In genomic region chr17:19411641-19412040, GRCh38 we compare ENCODE assay signal across 13 cellular contexts. TPM values are rescaled to one million over a fixed set of nuclear protein-coding genes. Genes with fewer than 3 reads are reported as not detected.
DNase-seq lines count a peak whose midpoint lies in the region; ATAC-seq and TF ChIP-seq lines count a peak whose summit lies in the region.
"Had no signal": no experiment of that assay in that cellular context is flagged by ENCODE, and none has a peak within 500 bp of the region (broad histone marks: within the 10 kb centered on the region; RNA-seq: fewer than 3 reads in every experiment).

No MANE protein-coding gene starts in this region.

- intact Hi-C loops in head of caudate nucleus (cut with DNase I) = no loop called here
- intact Hi-C loops in prostate gland (cut with DNase I) = loop anchor here (2.0 kb wide), 1 partner anchor 33 kb away; no protein-coding TSS in a partner anchor

- H3K9me3 ChIP-seq in prostate gland = no peaks in the 10 kb centered on the region
- H3K9me3 ChIP-seq: adrenal gland had no signal

- peak overlapping the region in 1 of 2 donors; percentile 20 for H3K27ac ChIP-seq in prostate gland
- H3K27ac ChIP-seq: adrenal gland had no signal

- ATAC-seq in GM21528 (IDR thresholded peaks at IDR 0.05; ENCODE audit: low FRiP score, unreplicated experiment) = no peak
- no peak for ATAC-seq in HG02970 (IDR thresholded peaks at IDR 0.05; ENCODE audit: low FRiP score, unreplicated experiment)
- ATAC-seq: activated CD4-positive, alpha-beta T cell treated with anti-CD3 and anti-CD28 coated beads for 36 hours had no signal

- WGBS in prostate gland = 51% methylated on average over 10 of the region's 10 CpGs

- TF ChIP-seq POLR2A in prostate gland (IDR thresholded peaks at IDR 0.05) = no peak

- H3K27me3 ChIP-seq in prostate gland (replicated peaks; ENCODE audit: insufficient read depth) = no peaks in the 10 kb centered on the region
- H3K27me3 ChIP-seq: adrenal gland had no signal

- no peaks in the 10 kb centered on the region for H3K36me3 ChIP-seq in prostate gland
- H3K36me3 ChIP-seq: adrenal gland had no signal

- DNase-seq in DMS 273 treated with DMSO at 0.1 percent for 48 hours (lab: John Stamatoyannopoulos, UW) = peak; percentile 43
- DNase-seq in NCI-H82 treated with DMSO at 0.1 percent for 48 hours (lab: John Stamatoyannopoulos, UW; ENCODE audit: unreplicated experiment) = peak; percentile 47
- peak in 36 of 42 donors; percentile 22 to 80 (median 50) for DNase-seq in head of caudate nucleus
- DNase-seq in prostate gland (ENCODE audit: low spot score) = no peak
- DNase-seq in glomerular visceral epithelial cell (ENCODE audit: extremely low spot score) = no peak
- no peak for DNase-seq in NCI-H1105 (lab: John Stamatoyannopoulos, UW)
- DNase-seq: activated CD4-positive, alpha-beta T cell treated with anti-CD3 and anti-CD28 coated beads for 36 hours; stimulated activated CD8-positive, alpha-beta memory T cell treated with anti-CD3 and anti-CD28 coated beads, Interleukin-4, amount 100 ng/mL, for 48 hours had no signal

- H3K4me3 ChIP-seq in prostate gland = peak overlapping the region; percentile 5 to 11

- H3K4me1 ChIP-seq in prostate gland (replicated peaks) = no peaks in the 10 kb centered on the region
- H3K4me1 ChIP-seq: adrenal gland had no signal

- TF ChIP-seq CTCF in prostate gland (IDR thresholded peaks at IDR 0.05) = no peak

RNA-seq across cellular contexts. Expression of gene RNF112, which starts 0.6 kb away (rescaled TPM):
- 1 to 10 TPM; 2.3 to 6.6 TPM for total RNA-seq in prostate gland

RNA-seq across cellular contexts. Expression of gene MFAP4, which starts 24.7 kb away (rescaled TPM):
- 100 to 1,000 TPM in 1 of 2 donors, 10 to 100 TPM in 1; 56.1 to 146 TPM for total RNA-seq in prostate gland
- total RNA-seq: activated CD4-positive, alpha-beta T cell treated with anti-CD3 and anti-CD28 coated beads for 36 hours; B cell; dermis blood vessel endothelial cell had no signal

RNA-seq across cellular contexts. Expression of gene MAPK7, which starts 33.3 kb away (rescaled TPM):
- total RNA-seq in prostate gland = 10 to 100 TPM; 22.3 to 43.1 TPM

RNA-seq across cellular contexts. Expression of gene B9D1, which starts 49.1 kb away (rescaled TPM):
- total RNA-seq in prostate gland = 10 to 100 TPM; 15.7 to 28.8 TPM

Comparison
In these comparisons a context has a peak if more than half of its experiments do, and no peak if none do; other contexts are left out.
1. DNase-seq: peak in DMS 273 treated with DMSO at 0.1 percent for 48 hours (single experiment), NCI-H82 treated with DMSO at 0.1 percent for 48 hours (single experiment) and head of caudate nucleus (36 of 42); none in prostate gland (single experiment), glomerular visceral epithelial cell (single experiment) and NCI-H1105 (single experiment).